ENCODE assay signal across 17 cellular contexts in the genomic region with DNA sequence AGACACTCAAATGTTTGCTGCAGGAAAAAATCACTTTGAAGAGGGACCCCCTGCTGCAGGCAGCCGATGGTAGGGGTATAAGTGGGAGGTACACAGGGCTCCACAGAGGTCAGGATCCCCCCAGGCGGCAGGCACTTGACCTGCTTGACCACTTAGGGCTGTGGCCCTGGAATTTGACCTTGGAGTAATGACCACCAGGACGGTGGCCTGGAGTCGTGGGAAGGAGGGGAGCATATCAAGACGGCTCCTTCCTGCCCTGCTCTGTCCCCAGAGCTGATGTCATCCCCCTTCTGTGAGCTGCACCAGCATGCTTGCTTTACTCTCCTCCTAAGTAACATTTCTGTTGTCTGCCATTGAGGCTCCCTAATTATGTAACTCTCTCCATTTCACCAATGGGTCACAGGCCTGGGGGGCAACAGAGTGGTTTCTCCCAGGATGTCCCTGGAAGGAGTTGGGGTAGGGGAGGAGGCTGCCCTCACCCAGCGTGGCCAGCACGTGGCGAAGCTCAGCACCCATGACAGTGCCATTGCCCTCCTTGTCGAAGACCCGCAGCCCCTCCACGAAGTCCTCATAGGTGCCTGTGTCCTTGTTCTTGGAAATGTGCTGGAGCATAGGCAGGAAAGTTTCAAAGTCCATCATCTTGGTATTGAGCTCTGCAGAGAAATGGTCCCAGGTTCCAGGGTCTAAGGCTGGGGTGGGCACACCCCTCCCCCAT. TPM values are rescaled to one million over a fixed set of nuclear protein-coding genes. Genes with fewer than 3 reads are reported as not detected.
DNase-seq lines count a peak whose midpoint lies in the region; ATAC-seq and TF ChIP-seq lines count a peak whose summit lies in the region.
"Had no signal": no experiment of that assay in that cellular context is flagged by ENCODE, and none has a peak within 500 bp of the region (broad histone marks: within the 10 kb centered on the region; RNA-seq: fewer than 3 reads in every experiment).

No MANE protein-coding gene starts in this region.

- H3K27me3 ChIP-seq in neuronal stem cell (ENCODE audit: control insufficient read depth in 3 of 3, insufficient read depth in 3 of 3, low read depth in 1 of 3, low read length in 3 of 3) (peaks cover 0 to 24% (median 0%) of the 10 kb centered on the region in 3 experiments), aorta (ENCODE audit: control insufficient read depth in 1 of 2, insufficient read depth in 2 of 2, low read length in 1 of 2) (no peaks in the 10 kb centered on the region)

- H3K9me3 Mint-ChIP-seq in natural killer cell treated with Interleukin-12 subunit alpha and Interleukin-12 subunit beta and Interleukin-15 and Interleukin-18, amount 100 ng/mL, for 72 hours: no peaks in the 10 kb centered on the region
- H3K9me3 Mint-ChIP-seq in natural killer cell: no peaks in the 10 kb centered on the region
- H3K9me3 Mint-ChIP-seq: activated T-helper 2 cell treated with anti-CD3 and anti-CD28 coated beads, Interferon-gamma antibody, Interleukin-2, Interleukin-4, amounts not matched to agents 10 μg/mL and 5 μg/mL and 100 μg/mL, durations not matched to agents 14 hours and 24 hours and 36 hours; T-helper 2 cell treated with Interferon-gamma antibody and Interleukin-4, amounts not matched to agents 5 μg/mL and 100 μg/mL, for 36 hours had no signal

- H4K91ac ChIP-seq in neuronal stem cell (ENCODE audit: low read depth, low read length, poor library complexity): no peak overlapping the region

- no peak overlapping the region for H3K4me3 Mint-ChIP-seq in natural killer cell treated with Interleukin-12 subunit alpha and Interleukin-12 subunit beta and Interleukin-15 and Interleukin-18, amount 100 ng/mL, for 72 hours
- no peak overlapping the region for H3K4me3 Mint-ChIP-seq in natural killer cell
- H3K4me3 Mint-ChIP-seq: T-helper 2 cell treated with Interferon-gamma antibody and Interleukin-4, amounts not matched to agents 5 μg/mL and 100 μg/mL, for 36 hours had no signal

- WGBS in neuronal stem cell (ENCODE audit: extremely low coverage in 2 of 2, insufficient read length in 2 of 2, insufficient replicate concordance in 1 of 2), 2 donors: no CpG with 5 or more reads among the region's 11 CpGs
- 89 to 91% methylated on average over 11 of the region's 11 CpGs for WGBS in aorta, 2 donors

- no peak overlapping the region for H3K9ac ChIP-seq in neuronal stem cell (ENCODE audit: low read depth, low read length, poor library complexity)

- H3K4me1 ChIP-seq in neuronal stem cell (ENCODE audit: control insufficient read depth in 2 of 2, insufficient read depth in 1 of 2, low read depth in 1 of 2, low read length in 2 of 2) (peaks cover 0 to 9% of the 10 kb centered on the region in 2 donors), aorta (ENCODE audit: control insufficient read depth in 1 of 2, insufficient read depth in 2 of 2, low read length in 2 of 2) (no peaks in the 10 kb centered on the region)
- H3K4me1 ChIP-seq: HAP-1 had no signal

- H3K27me3 Mint-ChIP-seq in natural killer cell treated with Interleukin-12 subunit alpha and Interleukin-12 subunit beta and Interleukin-15 and Interleukin-18, amount 100 ng/mL, for 72 hours: peaks cover 0 to 6% of the 10 kb centered on the region in 2 donors
- H3K27me3 Mint-ChIP-seq in natural killer cell (ENCODE audit: low read depth in 2 of 2): peaks cover 0 to 5% of the 10 kb centered on the region in 2 donors

- H3K27ac ChIP-seq in neuronal stem cell (replicated peaks; ENCODE audit: low read length) (no peak overlapping the region), aorta (ENCODE audit: low read depth in 1 of 2, low read length in 2 of 2) (no peak overlapping the region), caudate nucleus (ENCODE audit: low read depth, low read length) (no peak overlapping the region)
- H3K27ac ChIP-seq: esophagus muscularis mucosa, SK-N-MC had no signal

- no peaks in the 10 kb centered on the region for H3K36me3 Mint-ChIP-seq in natural killer cell treated with Interleukin-12 subunit alpha and Interleukin-12 subunit beta and Interleukin-15 and Interleukin-18, amount 100 ng/mL, for 72 hours
- H3K36me3 Mint-ChIP-seq in natural killer cell: no peaks in the 10 kb centered on the region

- H2BK12ac ChIP-seq in neuronal stem cell (ENCODE audit: low read length): no peak overlapping the region

- H3K27ac Mint-ChIP-seq in natural killer cell treated with Interleukin-12 subunit alpha and Interleukin-12 subunit beta and Interleukin-15 and Interleukin-18, amount 100 ng/mL, for 72 hours: no peak overlapping the region
- H3K27ac Mint-ChIP-seq in natural killer cell: no peak overlapping the region
- H3K27ac Mint-ChIP-seq: activated T-helper 2 cell treated with anti-CD3 and anti-CD28 coated beads, Interferon-gamma antibody, Interleukin-2, Interleukin-4, amounts not matched to agents 10 μg/mL and 5 μg/mL and 100 μg/mL, durations not matched to agents 14 hours and 24 hours and 36 hours; T-helper 2 cell treated with Interferon-gamma antibody and Interleukin-4, amounts not matched to agents 5 μg/mL and 100 μg/mL, for 36 hours had no signal

- H2BK5ac ChIP-seq in neuronal stem cell (ENCODE audit: low read length): no peak overlapping the region

- no peak overlapping the region for H3K4me3 ChIP-seq in neuronal stem cell (ENCODE audit: low read length in 2 of 2)
- no peak overlapping the region for H3K4me3 ChIP-seq in aorta (ENCODE audit: low read length in 2 of 2)
- H3K4me3 ChIP-seq: esophagus muscularis mucosa, HAP-1, SK-N-MC had no signal

- DNase-seq in natural killer cell treated with Interleukin-12 subunit alpha and Interleukin-12 subunit beta and Interleukin-15 and Interleukin-18, amount 100 ng/mL, for 72 hours (ENCODE audit: low spot score): peak; percentile 53
- no peak for DNase-seq in natural killer cell
- peak; percentile 27 for DNase-seq in left ventricle myocardium superior
- no peak for DNase-seq in neuronal stem cell (ENCODE audit: low spot score)
- DNase-seq in aorta: peak; percentile 26 to 51
- DNase-seq in retina: no peak
- DNase-seq in NCI-H187 (lab: John Stamatoyannopoulos, UW): no peak
- no peak for DNase-seq in caudate nucleus (lab: John Stamatoyannopoulos, UW)
- DNase-seq: amygdala, NCI-H1417 treated with DMSO at 0.1 percent for 48 hours, NCI-H2171 treated with DMSO at 0.1 percent for 48 hours, PC-3 had no signal

- H2AK5ac ChIP-seq in neuronal stem cell (ENCODE audit: low read depth, low read length): no peak overlapping the region

- no peaks in the 10 kb centered on the region for H3K4me1 Mint-ChIP-seq in natural killer cell treated with Interleukin-12 subunit alpha and Interleukin-12 subunit beta and Interleukin-15 and Interleukin-18, amount 100 ng/mL, for 72 hours (ENCODE audit: low read depth in 2 of 2)
- H3K4me1 Mint-ChIP-seq in natural killer cell: no peaks in the 10 kb centered on the region

- H3K36me3 ChIP-seq in neuronal stem cell (replicated peaks in 1 of 2; ENCODE audit: control insufficient read depth in 2 of 2, insufficient read depth in 2 of 2, low read length in 2 of 2) (no peaks in the 10 kb centered on the region), aorta (ENCODE audit: control insufficient read depth in 1 of 2, insufficient read depth in 2 of 2, low read length in 1 of 2) (no peaks in the 10 kb centered on the region)
- H3K36me3 ChIP-seq: HAP-1 had no signal

- peak overlapping the region; percentile 11 for H3K18ac ChIP-seq in neuronal stem cell (ENCODE audit: low read length)

- H3K23ac ChIP-seq in neuronal stem cell (ENCODE audit: low read depth, low read length, poor library complexity): no peak overlapping the region

- ATAC-seq in natural killer cell treated with Interleukin-12 subunit alpha and Interleukin-12 subunit beta and Interleukin-15 and Interleukin-18, amount 100 ng/mL, for 72 hours: no peak
- no peak for ATAC-seq in natural killer cell
- ATAC-seq in left ventricle myocardium superior: no peak
- ATAC-seq in aorta (ENCODE audit: low FRiP score): no peak
- ATAC-seq: PC-3 had no signal

- H2BK15ac ChIP-seq in neuronal stem cell (ENCODE audit: low read length): no peak overlapping the region

- H3K79me1 ChIP-seq in neuronal stem cell (ENCODE audit: low read depth, low read length): no peaks in the 10 kb centered on the region

- H3K9me3 ChIP-seq in neuronal stem cell (replicated peaks in 1 of 2; ENCODE audit: control insufficient read depth in 2 of 2, insufficient read depth in 1 of 2, low read depth in 1 of 2, low read length in 2 of 2) (no peaks in the 10 kb centered on the region), aorta (ENCODE audit: control insufficient read depth, low read length) (no peaks in the 10 kb centered on the region)
- H3K9me3 ChIP-seq: esophagus muscularis mucosa, HAP-1 had no signal

- H3K4me2 ChIP-seq in neuronal stem cell (ENCODE audit: insufficient read depth, low read length, poor library complexity, severe bottlenecking): no peak overlapping the region

- no peak overlapping the region for H4K8ac ChIP-seq in neuronal stem cell (ENCODE audit: low read depth, low read length)

- H3K4ac ChIP-seq in neuronal stem cell (ENCODE audit: low read length): no peak overlapping the region

- no peak overlapping the region for H3K14ac ChIP-seq in neuronal stem cell (ENCODE audit: low read length)

- intact Hi-C loops in natural killer cell (cut with micrococcal nuclease): no loop called here
- intact Hi-C loops in left ventricle myocardium superior (cut with micrococcal nuclease): no loop called here
- intact Hi-C loops in aorta (cut with DNase I): no loop called here

- TF ChIP-seq CTCF in natural killer cell (IDR thresholded peaks at IDR 0.05): no peak

- H2AFZ ChIP-seq in neuronal stem cell (ENCODE audit: low read length): no peak overlapping the region

- no peak overlapping the region for H2BK120ac ChIP-seq in neuronal stem cell (ENCODE audit: low read depth, low read length)

RNA-seq across cellular contexts. Expression of a gene that starts 4.1 kb away (rescaled TPM):
- total RNA-seq in natural killer cell treated with Interleukin-12 subunit alpha and Interleukin-12 subunit beta and Interleukin-15 and Interleukin-18, amount 100 ng/mL, for 72 hours: not detected
- total RNA-seq in natural killer cell: not detected
- total RNA-seq in left ventricle myocardium superior: 9,164 TPM
- polyA plus RNA-seq in neuronal stem cell (2013, experiment 1 of 2): 0.26 TPM
- 0.25 TPM for polyA plus RNA-seq in neuronal stem cell (2013, experiment 2 of 2)
- 1 to 10 TPM; 1.8 to 3.0 TPM for total RNA-seq in aorta
- 10 to 100 TPM in 1 of 2 donors, 1 to 10 TPM in 1; 2.6 to 14.3 TPM for polyA plus RNA-seq in aorta
- total RNA-seq: activated T-helper 2 cell treated with anti-CD3 and anti-CD28 coated beads, Interferon-gamma antibody, Interleukin-2, Interleukin-4, amounts not matched to agents 10 μg/mL and 5 μg/mL and 100 μg/mL, durations not matched to agents 14 hours and 24 hours and 36 hours; PC-3 had no signal

RNA-seq across cellular contexts. Expression of a gene that starts 18.4 kb away (rescaled TPM):
- not detected for total RNA-seq in natural killer cell treated with Interleukin-12 subunit alpha and Interleukin-12 subunit beta and Interleukin-15 and Interleukin-18, amount 100 ng/mL, for 72 hours
- total RNA-seq in natural killer cell (not detected), left ventricle myocardium superior (13.0 TPM), aorta (1 to 10 TPM; 6.6 to 6.7 TPM)
- 2.2 TPM for polyA plus RNA-seq in neuronal stem cell (2013, experiment 1 of 2)
- polyA plus RNA-seq in neuronal stem cell (2013, experiment 2 of 2): 2.6 TPM
- polyA plus RNA-seq in aorta: 10 to 100 TPM in 1 of 2 donors, 1 to 10 TPM in 1; 8.4 to 38.6 TPM
- total RNA-seq: activated T-helper 2 cell treated with anti-CD3 and anti-CD28 coated beads, Interferon-gamma antibody, Interleukin-2, Interleukin-4, amounts not matched to agents 10 μg/mL and 5 μg/mL and 100 μg/mL, durations not matched to agents 14 hours and 24 hours and 36 hours; PC-3 had no signal

Comparison
In these comparisons a context has a peak if more than half of its experiments do, and no peak if none do; other contexts are left out.
1. DNase-seq: peak in natural killer cell treated with Interleukin-12 subunit alpha and Interleukin-12 subunit beta and Interleukin-15 and Interleukin-18, amount 100 ng/mL, for 72 hours (single experiment), left ventricle myocardium superior (single experiment) and aorta (2 of 2); none in natural killer cell (single experiment), neuronal stem cell (single experiment), retina (single experiment), NCI-H187 (0 of 2) and caudate nucleus (0 of 61).
2. RNA of a gene that starts 4.1 kb away (total RNA-seq): 9,164 TPM in left ventricle myocardium superior (single experiment); 1.8 to 3.0 TPM in aorta, not detected in natural killer cell treated with Interleukin-12 subunit alpha and Interleukin-12 subunit beta and Interleukin-15 and Interleukin-18, amount 100 ng/mL, for 72 hours and not detected in natural killer cell; every median in the first group is over 1,000 times any median in the second.
3. RNA of a gene that starts 18.4 kb away (total RNA-seq): 13.0 TPM in left ventricle myocardium superior (single experiment) and 6.6 to 6.7 TPM in aorta; not detected in natural killer cell treated with Interleukin-12 subunit alpha and Interleukin-12 subunit beta and Interleukin-15 and Interleukin-18, amount 100 ng/mL, for 72 hours and not detected in natural killer cell; every median in the first group is over 4 times any median in the second.